ENCODE assay signal across 8 cellular contexts in genomic region chr20:16434087-16434664, GRCh38.
DNase-seq lines count a peak whose midpoint lies in the region; ATAC-seq and TF ChIP-seq lines count a peak whose summit lies in the region.

No MANE protein-coding gene starts in this region.

- peak; percentile 82 for TF ChIP-seq CTCF in A673 (conservative IDR thresholded peaks at IDR 0.05; ENCODE audit: low read depth, low read length)
- peak; percentile 77 for TF ChIP-seq CTCF in GM12875 (IDR thresholded peaks at IDR 0.05; ENCODE audit: borderline replicate concordance, insufficient read depth, low read depth, low read length)
- peak; percentile 83 for TF ChIP-seq CTCF in brain microvascular endothelial cell (IDR thresholded peaks at IDR 0.05; ENCODE audit: low read depth, low read length, missing control alignments)
- peak; percentile 40 to 50 for TF ChIP-seq CTCF in left lung (IDR thresholded peaks at IDR 0.05)

- H3K4me3 ChIP-seq in A673 (ENCODE audit: low read depth, low read length, poor library complexity, severe bottlenecking) = no peak overlapping the region
- H3K4me3 ChIP-seq in GM12875 (ENCODE audit: low read depth, low read length) = no peak overlapping the region
- H3K4me3 ChIP-seq in brain microvascular endothelial cell (ENCODE audit: low read depth, low read length) = no peak overlapping the region
- H3K4me3 ChIP-seq in left lung = no peak overlapping the region

- in situ Hi-C loops in brain microvascular endothelial cell (cut with HindIII; ENCODE audit: low pct_ligation_motif_present, low sequenced_read_pairs) = no loop called here

- H3K9me3 ChIP-seq in A673 (ENCODE audit: low read depth, low read length, poor library complexity, severe bottlenecking) (no peaks in the 10 kb centered on the region), left lung (no peaks in the 10 kb centered on the region)

- CTCF ChIA-PET in A673 (lab: Charles Lee) = interaction anchor here (0.5 kb wide), 1 partner anchor 58 kb away, joined by 4 read pairs; no protein-coding TSS in a partner anchor

- no TSS peak for BruUV-seq in A673 (replicated peaks; lab: Mats Ljungman, UMichigan)

- POLR2A ChIA-PET in A673 (lab: Charles Lee; ENCODE audit: low non-redundant PET) = no interaction called here

- H3K27ac ChIP-seq in A673 (ENCODE audit: low read depth, low read length, poor library complexity, severe bottlenecking) (no peak overlapping the region), brain microvascular endothelial cell (no peak overlapping the region), left lung (no peak overlapping the region)

- H3K4me1 ChIP-seq in A673 (ENCODE audit: insufficient read depth, low read length, poor library complexity, severe bottlenecking) (no peaks in the 10 kb centered on the region), left lung (no peaks in the 10 kb centered on the region)

- intact Hi-C loops in A673 (cut with micrococcal nuclease; ENCODE audit: unreplicated experiment) (no loop called here), left lung (cut with DNase I) (no loop called here)

- H3K36me3 ChIP-seq in A673 (ENCODE audit: insufficient read depth, low read length, poor library complexity, severe bottlenecking) (no peaks in the 10 kb centered on the region), brain microvascular endothelial cell (replicated peaks) (no peaks in the 10 kb centered on the region), left lung (peaks cover 0 to 5% of the 10 kb centered on the region in 2 donors)

- peak; percentile 69 for DNase-seq in A673 (ENCODE audit: low spot score)
- DNase-seq in SW480 (ENCODE audit: low spot score) = peak; percentile 40
- DNase-seq in brain microvascular endothelial cell = peak; percentile 46
- peak; percentile 34 to 60 for DNase-seq in left lung
- peak; percentile 14 for DNase-seq in stimulated activated CD8-positive, alpha-beta memory T cell treated with anti-CD3 and anti-CD28 coated beads, Interleukin-7, amount 100 ng/mL, for 24 hours (ENCODE audit: low read depth)

- H3K27me3 ChIP-seq in A673 (replicated peaks; ENCODE audit: insufficient read depth, low read depth, low read length, poor library complexity) (no peaks in the 10 kb centered on the region), brain microvascular endothelial cell (replicated peaks) (no peaks in the 10 kb centered on the region), left lung (no peaks in the 10 kb centered on the region)

- ATAC-seq in HG03565 (IDR thresholded peaks at IDR 0.05; ENCODE audit: unreplicated experiment) = peak; percentile 79
- peak; percentile 54 for ATAC-seq in left lung
- no peak for ATAC-seq in GM21367 (IDR thresholded peaks at IDR 0.05; ENCODE audit: unreplicated experiment)

Comparison
In these comparisons a context has a peak if more than half of its experiments do, and no peak if none do; other contexts are left out.
1. DNase-seq: peak in every context shown above with its lines; median percentile 69 in A673; 47 in left lung; 46 in brain microvascular endothelial cell; 40 in SW480; 14 in stimulated activated CD8-positive, alpha-beta memory T cell treated with anti-CD3 and anti-CD28 coated beads, Interleukin-7, amount 100 ng/mL, for 24 hours.